ENCODE assay signal across 8 cellular contexts in the genomic region with DNA sequence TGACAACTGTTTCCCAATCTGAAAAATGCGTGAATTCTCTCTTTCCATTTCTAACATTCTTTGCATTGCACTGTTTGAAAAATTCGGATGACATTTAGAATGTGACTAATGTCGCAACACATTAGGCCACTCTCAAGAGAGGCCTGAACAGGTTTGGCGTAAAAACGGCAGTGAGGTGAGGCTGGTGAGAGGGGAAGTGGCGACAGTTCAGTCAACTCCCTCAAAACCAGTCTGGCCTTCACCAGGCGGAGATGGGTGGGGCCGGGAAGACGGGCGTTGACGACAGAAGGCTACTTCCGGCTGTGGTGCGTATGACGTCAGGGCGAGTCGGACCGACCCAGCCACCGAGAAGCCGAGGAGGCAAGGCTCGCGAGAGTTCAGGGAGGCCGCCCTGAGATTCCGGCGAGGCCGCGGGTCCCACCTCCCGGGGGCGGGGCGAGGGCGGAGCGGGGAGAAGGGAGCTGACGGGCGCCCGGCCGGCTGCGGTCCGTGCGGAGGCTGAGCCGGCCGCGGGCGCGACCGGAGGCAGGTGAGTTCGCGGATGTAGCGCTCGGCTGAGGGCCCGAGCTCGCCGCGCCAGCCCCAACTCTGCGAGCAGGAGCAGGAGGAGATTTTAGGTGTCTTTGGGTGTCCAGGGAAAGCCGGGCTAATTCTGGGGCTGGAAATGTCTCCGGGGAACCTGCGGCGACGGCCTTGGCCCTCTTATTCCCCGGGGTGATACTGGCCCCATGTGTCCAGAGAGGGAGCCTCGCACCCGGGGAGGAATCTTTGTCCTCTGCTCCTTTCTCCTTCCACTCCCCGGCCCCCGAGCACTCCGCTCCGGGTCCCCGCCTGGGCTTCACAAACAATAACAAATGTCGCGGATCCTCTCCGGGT.
DNase-seq lines count a peak whose midpoint lies in the region; ATAC-seq and TF ChIP-seq lines count a peak whose summit lies in the region.

A gene (plus strand): TSS at position 483 of the 876 bp plus-strand sequence. CDS start 53,435 bp downstream, outside the sequence.

- H3K27me3 Mint-ChIP-seq in central memory CD8-positive, alpha-beta T cell, result no peaks in the 10 kb centered on the region

- DNase-seq in AG09319 (ENCODE audit: extremely low read depth, low read depth), result peak; percentile 86
- DNase-seq in NCI-H2227 treated with DMSO at 0.1 percent for 48 hours (lab: John Stamatoyannopoulos, UW), result peak; percentile 88
- DNase-seq in activated CD4-positive, CD25-positive, alpha-beta regulatory T cell treated with anti-CD3 and anti-CD28 coated beads, Interleukin-2, amount 50 U/mL, for 16 hours (ENCODE audit: low read depth, low spot score), result peak; percentile 89
- DNase-seq in central memory CD8-positive, alpha-beta T cell (ENCODE audit: low spot score in 2 of 2), result peak; percentile 96 to 97
- peak; percentile 96 for DNase-seq in iris pigment epithelial cell (ENCODE audit: low read depth)
- peak; percentile 98 for DNase-seq in stimulated activated CD4-positive, alpha-beta T cell treated with anti-CD3 and anti-CD28 coated beads, Interleukin-12 subunit alpha, Interleukin-12 subunit beta, amount 100 ng/mL, for 4 hours

- peak; percentile 24 for TF ChIP-seq CTCF in AG09319 (IDR thresholded peaks at IDR 0.05; ENCODE audit: low read depth, low read length)

- H3K4me1 Mint-ChIP-seq in central memory CD8-positive, alpha-beta T cell, result peaks cover 42% of the 10 kb centered on the region

- no peaks in the 10 kb centered on the region for H3K9me3 Mint-ChIP-seq in central memory CD8-positive, alpha-beta T cell

- H3K4me3 Mint-ChIP-seq in central memory CD8-positive, alpha-beta T cell, result peak within 1 kb of the TSS; percentile 100

- H3K27ac Mint-ChIP-seq in central memory CD8-positive, alpha-beta T cell (ENCODE audit: low read depth), result peak within 1 kb of the TSS; percentile 98

- H3K36me3 Mint-ChIP-seq in central memory CD8-positive, alpha-beta T cell (ENCODE audit: insufficient read depth), result peaks cover 17% of the 10 kb centered on the region

- ATAC-seq in GM18909 (IDR thresholded peaks at IDR 0.05; ENCODE audit: poor library complexity, unreplicated experiment) (peak; percentile 93), HG03175 (IDR thresholded peaks at IDR 0.05; ENCODE audit: unreplicated experiment) (peak; percentile 94)
- ATAC-seq in central memory CD8-positive, alpha-beta T cell (replicated peaks; ENCODE audit: extremely low read depth, poor library complexity, severe bottlenecking), result peak; percentile 94

Comparison
In these comparisons a context has a peak if more than half of its experiments do, and no peak if none do; other contexts are left out.
1. Peak in every context shown above with its lines: DNase-seq and ATAC-seq.